ENCODE assay signal across 8 cellular contexts in the genomic region with DNA sequence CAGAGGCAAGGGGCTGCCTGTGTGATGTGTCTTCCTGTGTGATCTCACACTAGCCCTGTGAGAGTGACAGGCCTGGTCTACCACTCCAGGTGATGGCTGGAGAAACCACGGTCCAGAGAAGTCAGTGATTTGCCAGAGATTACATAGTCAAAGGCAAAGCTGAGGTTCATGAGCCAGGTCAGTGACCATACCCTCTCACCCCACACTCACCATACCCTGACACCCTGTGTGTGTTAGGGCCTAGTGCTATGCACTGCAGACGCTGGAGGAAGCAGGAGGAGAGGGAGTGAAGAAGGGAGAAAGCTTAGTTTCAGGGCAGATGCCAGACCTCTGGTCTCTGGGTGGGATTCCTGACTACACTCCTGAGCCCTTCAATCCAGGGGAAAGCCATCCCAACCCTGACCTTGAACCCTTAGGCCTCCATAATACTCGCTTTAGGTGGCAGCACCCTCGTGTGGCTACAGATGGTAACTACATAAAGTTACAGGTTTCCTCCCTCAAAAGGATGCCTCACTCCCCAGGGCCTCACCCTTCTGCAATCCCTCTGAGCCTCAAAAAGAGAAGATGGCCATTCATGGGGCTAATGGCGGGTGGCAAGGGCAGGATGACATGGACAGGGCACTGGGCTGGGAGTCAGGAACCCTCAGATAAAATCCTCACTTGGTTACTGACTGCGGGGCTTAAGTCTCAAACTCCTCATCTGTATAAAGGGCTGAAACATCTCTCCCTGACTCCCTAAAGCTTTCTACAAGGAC. TPM values are rescaled to one million over a fixed set of nuclear protein-coding genes. Genes with fewer than 3 reads are reported as not detected.
DNase-seq lines count a peak whose midpoint lies in the region; ATAC-seq and TF ChIP-seq lines count a peak whose summit lies in the region.

No MANE protein-coding gene starts in this region.

- no peaks in the 10 kb centered on the region for H3K79me2 ChIP-seq in smooth muscle cell (ENCODE audit: low read depth)

- H3K27me3 Mint-ChIP-seq in Caco-2 (ENCODE audit: insufficient read depth, unreplicated experiment), result no peaks in the 10 kb centered on the region
- H3K27me3 Mint-ChIP-seq in activated naive CD8-positive, alpha-beta T cell treated with anti-CD3 and anti-CD28 coated beads for 36 hours, result no peaks in the 10 kb centered on the region

- DNase-seq in Caco-2 (peak in 1 of 2 experiments; percentile 48), HL-60 (ENCODE audit: low read depth in 1 of 2, low spot score in 1 of 2) (peak in 1 of 2 experiments; percentile 65), RWPE1 (ENCODE audit: low spot score) (peak; percentile 48), left ventricle myocardium inferior (no peak), smooth muscle cell (lab: John Stamatoyannopoulos, UW; ENCODE audit: unreplicated experiment) (no peak)
- DNase-seq in activated naive CD8-positive, alpha-beta T cell treated with anti-CD3 and anti-CD28 coated beads for 36 hours, result peak; percentile 45

- H3K27me3 ChIP-seq in Caco-2 (replicated peaks; ENCODE audit: control insufficient read depth, insufficient read depth, low read length), result no peaks in the 10 kb centered on the region
- no peaks in the 10 kb centered on the region for H3K27me3 ChIP-seq in HL-60 (ENCODE audit: insufficient read depth, poor library complexity, severe bottlenecking)
- H3K27me3 ChIP-seq in left ventricle myocardium inferior (ENCODE audit: low read depth), result no peaks in the 10 kb centered on the region
- H3K27me3 ChIP-seq in smooth muscle cell (ENCODE audit: low read depth), result no peaks in the 10 kb centered on the region

- H3K4me2 ChIP-seq in smooth muscle cell, result no peak overlapping the region

- H3K4me1 Mint-ChIP-seq in Caco-2 (ENCODE audit: low read depth, unreplicated experiment), result no peaks in the 10 kb centered on the region
- H3K4me1 Mint-ChIP-seq in activated naive CD8-positive, alpha-beta T cell treated with anti-CD3 and anti-CD28 coated beads for 36 hours, result no peaks in the 10 kb centered on the region

- BruUV-seq in Caco-2 (replicated peaks; lab: Mats Ljungman, UMichigan), result no TSS peak

- H3K36me3 ChIP-seq in Caco-2 (ENCODE audit: control insufficient read depth, insufficient read depth, low read length) (no peaks in the 10 kb centered on the region), left ventricle myocardium inferior (peaks cover 22% of the 10 kb centered on the region), smooth muscle cell (ENCODE audit: low read depth) (peaks cover 6% of the 10 kb centered on the region)

- no peak for ATAC-seq in GM21515 (IDR thresholded peaks at IDR 0.05; ENCODE audit: unreplicated experiment)
- ATAC-seq in HG03135 (IDR thresholded peaks at IDR 0.05; ENCODE audit: unreplicated experiment), result no peak

- no peak overlapping the region for H3K4me3 Mint-ChIP-seq in Caco-2 (ENCODE audit: unreplicated experiment)
- H3K4me3 Mint-ChIP-seq in activated naive CD8-positive, alpha-beta T cell treated with anti-CD3 and anti-CD28 coated beads for 36 hours, result no peak overlapping the region

- 51% methylated on average over 6 of the region's 6 CpGs for WGBS in smooth muscle cell (ENCODE audit: low lambda C conversion rate)

- CTCF ChIA-PET in Caco-2 (lab: Charles Lee), result interaction anchor here (1.0 kb wide), 1 partner anchor 75 kb away, joined by 3 read pairs; no protein-coding TSS in a partner anchor
- CTCF ChIA-PET in RWPE1 (lab: Yijun Ruan, JAX), result interaction anchor here (1.0 to 2.2 kb wide), 7 partner anchors 9 to 147 kb away, joined by 3 to 12 read pairs (median 7); no protein-coding TSS in a partner anchor

- TF ChIP-seq CTCF in Caco-2 (IDR thresholded peaks at IDR 0.05; ENCODE audit: insufficient read depth in 1 of 2, low read depth in 1 of 2, low read length in 1 of 2, severe bottlenecking in 1 of 2, unreplicated experiment in 1 of 2) (peak; percentile 50 to 52), HL-60 (IDR thresholded peaks at IDR 0.05; ENCODE audit: insufficient read depth, low read length) (peak; percentile 29), RWPE1 (conservative IDR thresholded peaks at IDR 0.05; ENCODE audit: low read depth) (peak; percentile 76), left ventricle myocardium inferior (IDR thresholded peaks at IDR 0.05; ENCODE audit: borderline replicate concordance) (peak; percentile 75), smooth muscle cell (IDR thresholded peaks at IDR 0.05; ENCODE audit: borderline replicate concordance, insufficient read depth, poor library complexity, severe bottlenecking) (peak; percentile 65)

- H3K9ac ChIP-seq in smooth muscle cell (ENCODE audit: low read depth), result no peak overlapping the region

- no peaks in the 10 kb centered on the region for H3K9me3 ChIP-seq in Caco-2
- H3K9me3 ChIP-seq in left ventricle myocardium inferior (replicated peaks), result no peaks in the 10 kb centered on the region
- H3K9me3 ChIP-seq in smooth muscle cell (replicated peaks; ENCODE audit: low read depth), result no peaks in the 10 kb centered on the region

- intact Hi-C loops in Caco-2 (cut with micrococcal nuclease; ENCODE audit: unreplicated experiment) (loop anchor here (5.0 kb wide), 1 partner anchor 127 kb away; no protein-coding TSS in a partner anchor), left ventricle myocardium inferior (cut with micrococcal nuclease) (no loop called here)

- no peaks in the 10 kb centered on the region for H3K9me3 Mint-ChIP-seq in Caco-2 (ENCODE audit: unreplicated experiment)
- no peaks in the 10 kb centered on the region for H3K9me3 Mint-ChIP-seq in activated naive CD8-positive, alpha-beta T cell treated with anti-CD3 and anti-CD28 coated beads for 36 hours

- no peak overlapping the region for H3K27ac ChIP-seq in HL-60 (replicated peaks)
- peak overlapping the region; percentile 44 for H3K27ac ChIP-seq in RWPE1
- no peak overlapping the region for H3K27ac ChIP-seq in left ventricle myocardium inferior (replicated peaks)
- no peak overlapping the region for H3K27ac ChIP-seq in smooth muscle cell (ENCODE audit: low read depth)

- POLR2A ChIA-PET in Caco-2 (lab: Charles Lee) (no interaction called here), RWPE1 (lab: Yijun Ruan, JAX; ENCODE audit: low non-redundant PET) (no interaction called here)

- no peak overlapping the region for H2AFZ ChIP-seq in smooth muscle cell (ENCODE audit: low read depth)

- peaks cover 23% of the 10 kb centered on the region for H3F3A ChIP-seq in smooth muscle cell (ENCODE audit: low read depth)

- no peak overlapping the region for H3K4me3 ChIP-seq in Caco-2 (ENCODE audit: low read depth, low read length)
- no peak overlapping the region for H3K4me3 ChIP-seq in HL-60 (replicated peaks; ENCODE audit: insufficient read depth, low read length)
- no peak overlapping the region for H3K4me3 ChIP-seq in left ventricle myocardium inferior
- no peak overlapping the region for H3K4me3 ChIP-seq in smooth muscle cell

- H3K4me1 ChIP-seq in Caco-2 (no peaks in the 10 kb centered on the region), left ventricle myocardium inferior (peaks cover 9% of the 10 kb centered on the region), smooth muscle cell (ENCODE audit: low read depth) (peaks cover 3% of the 10 kb centered on the region)

- no peak overlapping the region for H3K27ac Mint-ChIP-seq in Caco-2 (ENCODE audit: unreplicated experiment)
- H3K27ac Mint-ChIP-seq in activated naive CD8-positive, alpha-beta T cell treated with anti-CD3 and anti-CD28 coated beads for 36 hours, result no peak overlapping the region

- peaks cover 20% of the 10 kb centered on the region for H4K20me1 ChIP-seq in smooth muscle cell (ENCODE audit: low read depth)

- H3K36me3 Mint-ChIP-seq in Caco-2 (ENCODE audit: insufficient read depth, unreplicated experiment), result peaks cover 36% of the 10 kb centered on the region
- H3K36me3 Mint-ChIP-seq in activated naive CD8-positive, alpha-beta T cell treated with anti-CD3 and anti-CD28 coated beads for 36 hours, result peaks cover 1% of the 10 kb centered on the region

RNA-seq across cellular contexts. Expression of a gene that starts 20.8 kb away (rescaled TPM):
- total RNA-seq in Caco-2 (2022), result 2.9 and 3.7 TPM in 2 replicates
- total RNA-seq in activated naive CD8-positive, alpha-beta T cell treated with anti-CD3 and anti-CD28 coated beads for 36 hours, result under 1 TPM; 0.30 to 0.43 TPM
- total RNA-seq in left ventricle myocardium inferior, result 25.3 TPM
- 45.8 and 46.3 TPM in 2 replicates for total RNA-seq in smooth muscle cell
- polyA plus RNA-seq in smooth muscle cell, result 86.8 and 112 TPM in 2 replicates

Comparison
In these comparisons a context has a peak if more than half of its experiments do, and no peak if none do; other contexts are left out.
1. DNase-seq: peak in RWPE1 (single experiment) and activated naive CD8-positive, alpha-beta T cell treated with anti-CD3 and anti-CD28 coated beads for 36 hours (single experiment); none in left ventricle myocardium inferior (single experiment) and smooth muscle cell (single experiment).
2. Peak in every context shown above with its lines, with median percentiles within 50 percentile points of each other: CTCF ChIP-seq.